Comparison of ENCODE assay signal across 20 cellular contexts in the genomic region with DNA sequence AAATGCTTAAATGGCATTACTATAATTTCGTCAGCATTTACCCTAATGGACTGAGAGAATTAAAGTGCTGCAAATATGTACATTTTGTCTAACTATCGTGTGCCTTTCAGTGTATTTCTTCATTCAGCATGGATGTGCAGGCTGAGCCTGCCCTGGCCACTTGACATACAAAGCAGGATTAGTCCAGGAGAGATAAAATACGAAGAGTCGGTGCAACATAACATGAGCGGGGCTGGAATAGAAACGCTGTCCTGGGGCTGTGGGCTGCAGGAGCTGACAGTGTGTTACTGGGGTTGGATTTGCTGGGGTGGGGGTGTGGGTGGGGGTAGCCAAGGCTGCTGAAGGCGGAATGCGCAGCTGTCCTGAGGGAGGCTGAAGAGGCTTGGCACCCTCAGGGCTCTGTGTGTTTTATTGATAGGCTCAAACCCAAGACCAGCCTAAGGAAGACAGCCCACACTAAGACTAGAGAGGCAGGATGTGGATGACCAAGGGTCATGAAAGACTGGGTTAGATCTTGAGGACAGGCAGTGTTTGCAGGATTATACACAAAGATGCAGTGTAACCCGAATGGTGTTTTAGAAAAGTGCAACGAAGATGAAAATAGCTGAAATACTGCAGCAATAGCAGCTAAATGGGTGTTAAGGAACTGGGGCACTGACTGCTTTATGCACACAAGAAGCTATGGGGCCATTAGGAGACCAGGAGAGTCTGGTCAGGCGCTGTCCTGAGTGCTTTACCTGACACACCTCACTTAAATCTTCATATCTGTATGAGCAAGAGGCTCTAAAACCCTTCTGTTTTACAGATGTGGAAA. TPM values are rescaled to one million over a fixed set of nuclear protein-coding genes. Genes with fewer than 3 reads are reported as not detected.
DNase-seq lines count a peak whose midpoint lies in the region; ATAC-seq, FAIRE-seq and TF ChIP-seq lines count a peak whose summit lies in the region.
"Had no signal": no experiment of that assay in that cellular context is flagged by ENCODE, and none has a peak within 500 bp of the region (broad histone marks: within the 10 kb centered on the region; RNA-seq: fewer than 3 reads in every experiment).

No MANE protein-coding gene starts in this region.

- H4K20me1 ChIP-seq in HCT116 (ENCODE audit: insufficient read depth) (no peaks in the 10 kb centered on the region), K562 (replicated peaks; ENCODE audit: control insufficient read depth, insufficient read depth, low read length) (no peaks in the 10 kb centered on the region)

- peak overlapping the region; percentile 18 for H3K27ac Mint-ChIP-seq in progenitor cell of endocrine pancreas
- H3K27ac Mint-ChIP-seq in effector memory CD8-positive, alpha-beta T cell: no peak overlapping the region

- no peaks in the 10 kb centered on the region for H3K79me2 ChIP-seq in HCT116 (ENCODE audit: insufficient read depth, low read length)
- no peaks in the 10 kb centered on the region for H3K79me2 ChIP-seq in K562 (ENCODE audit: control insufficient read depth, insufficient read depth, low read length)

- DNase-seq in left cardiac atrium (no peak), Right ventricle myocardium inferior (ENCODE audit: missing footprints) (no peak), HCT116 (ENCODE audit: low read depth, low spot score) (no peak), K562 (ENCODE audit: extremely low read depth in 1 of 4, low spot score in 3 of 4) (peak in 1 of 4 experiments; percentile 30), progenitor cell of endocrine pancreas (ENCODE audit: low spot score, unreplicated experiment) (no peak), DMS53 (lab: John Stamatoyannopoulos, UW) (no peak)
- no peak for DNase-seq in effector memory CD8-positive, alpha-beta T cell
- DNase-seq: ACHN, AML-193, Caco-2, GOT3, KBM-7, MV-4-11, NCI-H1417, NCI-H2029 treated with DMSO at 0.1 percent for 48 hours, NCI-H748 treated with DMSO at 0.1 percent for 48 hours, OCI-M1 had no signal

- BruUV-seq in HCT116 (replicated peaks; lab: Mats Ljungman, UMichigan) (no TSS peak), K562 (replicated peaks; lab: Mats Ljungman, UMichigan) (no TSS peak)

- ATAC-seq in left cardiac atrium (peak; percentile 27 to 45), Right ventricle myocardium inferior (no peak), HCT116 (no peak), K562 (peak; percentile 77), GM21825 (IDR thresholded peaks at IDR 0.05; ENCODE audit: unreplicated experiment) (no peak)
- no peak for ATAC-seq in effector memory CD8-positive, alpha-beta T cell (replicated peaks)

- peaks cover 13% of the 10 kb centered on the region for H3K4me1 Mint-ChIP-seq in progenitor cell of endocrine pancreas (ENCODE audit: low read depth)
- peaks cover 12 to 17% of the 10 kb centered on the region in 2 donors for H3K4me1 Mint-ChIP-seq in effector memory CD8-positive, alpha-beta T cell (ENCODE audit: low read depth in 2 of 2)

- 23% methylated on average over 10 of the region's 11 CpGs for WGBS in K562 (ENCODE audit: insufficient coverage, low coverage, missing lambda C conversion rate)

- no peak for TF ChIP-seq RAD21 in HCT116 (IDR thresholded peaks at IDR 0.05; ENCODE audit: low read depth)
- no peak; a peak in 1 of 4 replicates for TF ChIP-seq RAD21 in K562 (CRISPR knock-in tag; conservative IDR thresholded peaks at IDR 0.05 in 1 of 2, IDR thresholded peaks at IDR 0.05 in 1 of 2)

- H3K4me1 ChIP-seq in HCT116 (ENCODE audit: control insufficient read depth in 1 of 2, insufficient read depth in 2 of 2, low read length in 2 of 2) (peaks cover 0 to 12% of the 10 kb centered on the region in 2 experiments; a peak in 2 of 4 replicates), K562 (replicated peaks in 1 of 2; ENCODE audit: control insufficient read depth in 2 of 2, insufficient read depth in 2 of 2, low read length in 2 of 2) (peaks cover 0 to 28% of the 10 kb centered on the region in 2 experiments; a peak in 4 of 5 replicates)

- no peaks in the 10 kb centered on the region for H3K9me3 Mint-ChIP-seq in progenitor cell of endocrine pancreas (ENCODE audit: low read depth)
- H3K9me3 Mint-ChIP-seq in effector memory CD8-positive, alpha-beta T cell: no peaks in the 10 kb centered on the region

- no peaks in the 10 kb centered on the region for H3K9me3 ChIP-seq in HCT116 (ENCODE audit: control insufficient read depth in 1 of 2, insufficient read depth in 1 of 2, low read depth in 1 of 2, low read length in 2 of 2)
- no peaks in the 10 kb centered on the region for H3K9me3 ChIP-seq in K562 (replicated peaks; ENCODE audit: control insufficient read depth, insufficient read depth, low read depth, low read length)
- H3K9me3 ChIP-seq: Caco-2, SJSA1 had no signal

- no peak overlapping the region for H3K27ac ChIP-seq in HCT116 (ENCODE audit: low read depth, low read length)
- H3K27ac ChIP-seq in K562 (ENCODE audit: extremely low read depth, low read depth, low read length): no peak overlapping the region
- H3K27ac ChIP-seq: RWPE1, SJSA1 had no signal

- no peak for TF ChIP-seq EP300 in K562 (IDR thresholded peaks at IDR 0.05; ENCODE audit: low read length)

- in situ Hi-C loops in K562 (cut with MboI): no loop called here

- CTCF ChIA-PET in HCT116 (lab: Charles Lee): no interaction called here
- CTCF ChIA-PET in K562 (lab: Yijun Ruan, JAX; ENCODE audit: low intra/inter-chr PET ratio): no interaction called here

- no peaks in the 10 kb centered on the region for H3K36me3 ChIP-seq in HCT116 (ENCODE audit: control insufficient read depth in 1 of 2, insufficient read depth in 2 of 2, low read length in 2 of 2)
- no peaks in the 10 kb centered on the region for H3K36me3 ChIP-seq in K562 (ENCODE audit: control insufficient read depth, insufficient read depth, low read length)
- H3K36me3 ChIP-seq: SJSA1 had no signal

- H3K4me3 ChIP-seq in HCT116 (replicated peaks in 1 of 2; ENCODE audit: low read depth in 1 of 2, low read length in 2 of 2): no peak overlapping the region
- H3K4me3 ChIP-seq in K562: no peak overlapping the region
- H3K4me3 ChIP-seq: SJSA1 had no signal

- peak overlapping the region; percentile 36 for H2AFZ ChIP-seq in HCT116 (ENCODE audit: low read depth, low read length, poor library complexity, severe bottlenecking)
- H2AFZ ChIP-seq in K562 (ENCODE audit: low read depth, low read length): peak overlapping the region; percentile 60

- H3K27me3 ChIP-seq in HCT116 (ENCODE audit: insufficient read depth, low read length) (no peaks in the 10 kb centered on the region), K562 (ENCODE audit: control insufficient read depth in 2 of 2, insufficient read depth in 2 of 2, low read length in 2 of 2) (no peaks in the 10 kb centered on the region)
- H3K27me3 ChIP-seq: SJSA1 had no signal

- no peak overlapping the region for H3K9ac ChIP-seq in HCT116 (ENCODE audit: low read length)
- H3K9ac ChIP-seq in K562 (ENCODE audit: insufficient read depth in 1 of 2, low read depth in 2 of 2, low read length in 2 of 2): peak overlapping the region in 1 of 2 experiments; percentile 31; a peak in 1 of 4 replicates

- RAD21 ChIA-PET in HCT116 (lab: Charles Lee; ENCODE audit: low non-redundant PET in 1 of 2, low total read pairs in 2 of 2, uncharacterized antibody in 2 of 2, unreplicated experiment in 2 of 2): no interaction called here

- TF ChIP-seq POLR2A in HCT116 (IDR thresholded peaks at IDR 0.05; ENCODE audit: borderline replicate concordance, extremely low read depth, insufficient read depth, insufficient read length): no peak
- TF ChIP-seq POLR2A in K562 (conservative IDR thresholded peaks at IDR 0.05): no peak

- H3K4me3 Mint-ChIP-seq in progenitor cell of endocrine pancreas (ENCODE audit: low read depth): no peak overlapping the region
- H3K4me3 Mint-ChIP-seq in effector memory CD8-positive, alpha-beta T cell: no peak overlapping the region

- H3K4me2 ChIP-seq in HCT116 (ENCODE audit: low read length) (peak overlapping the region; percentile 42), K562 (ENCODE audit: insufficient read depth, low read length) (peak overlapping the region; percentile 32)

- peak; percentile 77 for FAIRE-seq in K562 (lab: Jason Lieb, UNC)

- no peak for TF ChIP-seq CTCF in HCT116 (IDR thresholded peaks at IDR 0.05 in 2 of 3, conservative IDR thresholded peaks at IDR 0.05 in 1 of 3; ENCODE audit: borderline replicate concordance in 1 of 3, insufficient read depth in 1 of 3, low read depth in 2 of 3, low read length in 2 of 3)
- no peak for TF ChIP-seq CTCF in K562 (IDR thresholded peaks at IDR 0.05 in 2 of 3, conservative IDR thresholded peaks at IDR 0.05 in 1 of 3; ENCODE audit: insufficient read depth in 2 of 3, low read depth in 1 of 3, low read length in 3 of 3)
- no peak for TF ChIP-seq CTCF in progenitor cell of endocrine pancreas (IDR thresholded peaks at IDR 0.05; ENCODE audit: unreplicated experiment)

- intact Hi-C loops in left cardiac atrium (cut with DNase I) (no loop called here), Right ventricle myocardium inferior (cut with DNase I) (loop anchor here (5.0 kb wide), 1 partner anchor 74 kb away; no protein-coding TSS in a partner anchor), HCT116 (cut with micrococcal nuclease) (no loop called here), K562 (cut with micrococcal nuclease) (no loop called here)

- POLR2A ChIA-PET in HCT116 (lab: Charles Lee): no interaction called here
- POLR2A ChIA-PET in K562 (lab: Yijun Ruan, JAX): interaction anchor here (1.5 kb wide), 1 partner anchor 9 kb away, joined by 3 read pairs; no protein-coding TSS in a partner anchor

- H3K27me3 Mint-ChIP-seq in progenitor cell of endocrine pancreas: peaks cover 6% of the 10 kb centered on the region
- no peaks in the 10 kb centered on the region for H3K27me3 Mint-ChIP-seq in effector memory CD8-positive, alpha-beta T cell

- no peaks in the 10 kb centered on the region; the same call in 1 of the 2 replicates for H3K9me2 ChIP-seq in HCT116 (ENCODE audit: insufficient read depth)

- no peaks in the 10 kb centered on the region for H3K36me3 Mint-ChIP-seq in progenitor cell of endocrine pancreas (ENCODE audit: insufficient read depth)
- H3K36me3 Mint-ChIP-seq in effector memory CD8-positive, alpha-beta T cell (ENCODE audit: insufficient read depth): no peaks in the 10 kb centered on the region

- no peaks in the 10 kb centered on the region for H3K9me1 ChIP-seq in K562 (ENCODE audit: control insufficient read depth, insufficient read depth, low read length)

RNA-seq across cellular contexts. Expression of gene KLF6, which starts 53.1 kb away (rescaled TPM):
- total RNA-seq in left cardiac atrium (10 to 100 TPM; 76.3 to 78.7 TPM), Right ventricle myocardium inferior (68.4 TPM), HCT116 (2021; ENCODE audit: unreplicated experiment) (82.2 TPM), K562 (2014; rRNA removed) (6.9 and 10.3 TPM in 2 replicates), K562 (2014; rRNA removed; fragmentation: Illumina TruSeq; extraction: Trizol) (7.4 and 8.0 TPM in 2 replicates), K562 (2015; rRNA removed; fragmentation: Illumina TruSeq; extraction: Trizol) (4.5 TPM in 2 replicates), K562 (2021) (23.9 and 25.2 TPM in 2 replicates), progenitor cell of endocrine pancreas (95.5 and 109 TPM in 2 replicates)
- polyA plus RNA-seq in HCT116 (2012): 119 and 155 TPM in 2 replicates
- total RNA-seq in K562 (2011; cell fraction: chromatin; rRNA removed; ENCODE audit: low replicate concordance): 54.5 and 86.4 TPM in 2 replicates
- total RNA-seq in K562 (2011; cell fraction: nucleolus; rRNA removed): 136 and 139 TPM in 2 replicates
- total RNA-seq in K562 (2011; cell fraction: nucleoplasm; rRNA removed): 92.4 and 113 TPM in 2 replicates
- polyA plus RNA-seq in K562 (2011; rRNA removed) (11.7 and 19.1 TPM in 2 replicates), K562 (2014; fragmentation: Illumina TruSeq; extraction: Trizol) (11.1 and 12.6 TPM in 2 replicates), K562 (2014; fragmentation: Nextera tagmentation; extraction: Ambion mirVana) (1 to 10 TPM; 3.2 to 3.7 TPM), K562 (2014; rRNA removed) (8.6 and 10.2 TPM in 2 replicates)
- 6.6 and 12.0 TPM in 2 replicates for polyA plus RNA-seq in K562 (2011; cell fraction: cytosol; rRNA removed)
- polyA plus RNA-seq in K562 (2011; cell fraction: nucleus; rRNA removed): 52.6 and 53.4 TPM in 2 replicates
- polyA plus RNA-seq in K562 (2012): 14.7 and 29.2 TPM in 2 replicates
- 33.0 and 43.0 TPM in 2 replicates for polyA minus RNA-seq in K562 (2011; rRNA and poly(A)+ RNA removed)
- polyA minus RNA-seq in K562 (2011; cell fraction: cytosol; rRNA and poly(A)+ RNA removed): 10.3 and 16.2 TPM in 2 replicates
- polyA minus RNA-seq in K562 (2011; cell fraction: nucleus; rRNA and poly(A)+ RNA removed): 87.2 and 133 TPM in 2 replicates

Comparison
In these comparisons a context has a peak if more than half of its experiments do, and no peak if none do; other contexts are left out.
1. ATAC-seq: peak in left cardiac atrium (2 of 2) and K562 (single experiment); none in Right ventricle myocardium inferior (single experiment), HCT116 (single experiment), GM21825 (single experiment) and effector memory CD8-positive, alpha-beta T cell (single experiment).